In the genomic region with DNA sequence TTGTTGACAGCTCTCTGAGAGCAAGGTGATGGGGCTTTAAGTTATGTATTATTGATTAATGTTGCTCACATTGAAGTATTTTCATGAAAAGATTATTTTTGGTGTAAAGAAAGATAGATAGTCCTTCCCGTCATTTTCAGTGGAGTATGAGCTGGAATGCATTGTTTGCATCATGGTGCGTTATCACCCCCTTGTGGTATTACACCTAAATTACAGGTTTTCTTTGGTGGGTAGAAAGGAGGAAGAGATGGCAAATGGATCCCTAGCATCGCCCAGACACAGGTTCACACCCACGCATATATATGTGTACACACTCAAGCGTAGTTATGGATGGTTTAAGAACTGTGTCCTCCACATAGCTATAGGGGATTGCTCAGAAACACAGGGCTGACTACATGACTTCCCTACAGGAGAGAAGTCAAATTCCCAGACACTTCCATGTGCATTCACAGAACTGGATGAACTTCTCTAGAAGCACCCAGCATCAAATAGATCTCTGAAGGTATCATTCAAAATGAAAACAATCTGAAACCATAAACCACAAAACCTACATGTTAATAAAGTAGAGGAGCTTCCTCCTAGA, we compare ENCODE assay signal across 11 cellular contexts. TPM values are rescaled to one million over a fixed set of nuclear protein-coding genes. Genes with fewer than 3 reads are reported as not detected.
A peak's percentile ranks its signal among the peaks of the same experiment; 100 is the strongest.
DNase-seq lines count a peak whose midpoint lies in the region; ATAC-seq, FAIRE-seq and TF ChIP-seq lines count a peak whose summit lies in the region.
"Had no signal": no experiment of that assay in that cellular context is flagged by ENCODE, and none has a peak within 500 bp of the region (broad histone marks: within the 10 kb centered on the region; RNA-seq: fewer than 3 reads in every experiment).

No MANE protein-coding gene starts in this region.

- POLR2A ChIA-PET in WTC11 (lab: Charles Lee), result no interaction called here

- H3K4me1 ChIP-seq in DND-41 (ENCODE audit: insufficient read depth, low read length) (no peaks in the 10 kb centered on the region), keratinocyte (ENCODE audit: control insufficient read depth, extremely low read depth, insufficient read depth, low read length) (peaks cover 5% of the 10 kb centered on the region)
- H3K4me1 ChIP-seq: SJSA1 had no signal

- no peaks in the 10 kb centered on the region; the same call in 1 of the 2 replicates for H3K27me3 Mint-ChIP-seq in WTC11 (ENCODE audit: low read depth)
- H3K27me3 Mint-ChIP-seq: activated CD8-positive, alpha-beta memory T cell treated with anti-CD3 and anti-CD28 coated beads, Interleukin-2, amount 10 ng/mL, durations not matched to agents 7 days and 5 days had no signal

- H3K27ac ChIP-seq in DND-41 (ENCODE audit: low read length) (no peak overlapping the region), keratinocyte (ENCODE audit: control insufficient read depth, insufficient read depth, low read length) (no peak overlapping the region)
- H3K27ac ChIP-seq: SJSA1 had no signal

- no peaks in the 10 kb centered on the region for H3K27me3 ChIP-seq in DND-41 (ENCODE audit: insufficient read depth, low read length, poor library complexity)
- H3K27me3 ChIP-seq in keratinocyte (ENCODE audit: control insufficient read depth, extremely low read depth, insufficient read depth, low read length), result no peaks in the 10 kb centered on the region
- H3K27me3 ChIP-seq: SJSA1 had no signal

- dilution Hi-C loops in keratinocyte (cut with MboI; ENCODE audit: extremely low pct_ligation_motif_present, low sequenced_read_pairs), result no loop called here

- no peaks in the 10 kb centered on the region for H3K4me1 Mint-ChIP-seq in WTC11

- CTCF ChIA-PET in WTC11 (lab: Charles Lee), result interaction anchor here (0.6 to 4.1 kb wide), 15 partner anchors 10 to 271 kb away, joined by 3 to 32 read pairs (median 4); partner anchors contain the start of genes DDX24, IFI27L1 and PPP4R4

- TF ChIP-seq CTCF in DND-41 (IDR thresholded peaks at IDR 0.05; ENCODE audit: borderline replicate concordance, extremely low read depth, low read length, poor library complexity, severe bottlenecking), result peak; percentile 52
- peak; percentile 60 for TF ChIP-seq CTCF in WTC11 (IDR thresholded peaks at IDR 0.05)
- peak; percentile 22 to 56 (median 56) for TF ChIP-seq CTCF in keratinocyte (optimal IDR thresholded peaks at IDR 0.05 in 1 of 3, IDR thresholded peaks at IDR 0.05 in 1 of 3, conservative IDR thresholded peaks at IDR 0.05 in 1 of 3; ENCODE audit: extremely low read depth in 1 of 3, insufficient read depth in 2 of 3, low read length in 3 of 3)

- DNase-seq in DND-41 (no peak), Kasumi-1 (lab: John Stamatoyannopoulos, UW) (peak; percentile 38 to 61), WTC11 (ENCODE audit: low spot score) (no peak), keratinocyte (ENCODE audit: low read depth, low spot score) (no peak), sciatic nerve (ENCODE audit: low spot score) (no peak), NCI-H2029 treated with DMSO at 0.1 percent for 48 hours (lab: John Stamatoyannopoulos, UW) (no peak), mesenteric fat pad (ENCODE audit: low spot score) (no peak)
- DNase-seq: activated CD8-positive, alpha-beta memory T cell treated with anti-CD3 and anti-CD28 coated beads, Interleukin-2, amount 10 ng/mL, durations not matched to agents 7 days and 5 days; anterior cingulate cortex had no signal

- no peak overlapping the region for H3K4me2 ChIP-seq in DND-41 (ENCODE audit: insufficient read depth, low read length)
- H3K4me2 ChIP-seq in keratinocyte (ENCODE audit: control insufficient read depth, extremely low read depth, insufficient read depth, low read depth, low read length), result no peak overlapping the region

- H3K9ac ChIP-seq in DND-41 (ENCODE audit: low read depth, low read length) (no peak overlapping the region), keratinocyte (ENCODE audit: control insufficient read depth, extremely low read depth, insufficient read depth, low read length) (no peak overlapping the region)

- no peaks in the 10 kb centered on the region for H3K79me2 ChIP-seq in DND-41 (ENCODE audit: insufficient read depth, low read length)
- H3K79me2 ChIP-seq in keratinocyte (ENCODE audit: control insufficient read depth, insufficient read depth, low read length), result no peaks in the 10 kb centered on the region

- H3K27ac Mint-ChIP-seq in WTC11, result no peak overlapping the region
- H3K27ac Mint-ChIP-seq: activated CD8-positive, alpha-beta memory T cell treated with anti-CD3 and anti-CD28 coated beads, Interleukin-2, amount 10 ng/mL, durations not matched to agents 7 days and 5 days had no signal

- H3K4me3 ChIP-seq in DND-41 (ENCODE audit: low read depth in 1 of 2, low read length in 2 of 2) (no peak overlapping the region), keratinocyte (ENCODE audit: control insufficient read depth in 2 of 3, extremely low read depth in 1 of 3, insufficient read depth in 2 of 3, low read depth in 1 of 3, low read length in 3 of 3) (no peak overlapping the region)
- H3K4me3 ChIP-seq: SJSA1 had no signal

- peak; percentile 13 for FAIRE-seq in keratinocyte (lab: Jason Lieb, UNC)

- intact Hi-C loops in sciatic nerve (cut with DNase I), result no loop called here

- no peak overlapping the region for H3K4me3 Mint-ChIP-seq in WTC11
- H3K4me3 Mint-ChIP-seq: activated CD8-positive, alpha-beta memory T cell treated with anti-CD3 and anti-CD28 coated beads, Interleukin-2, amount 10 ng/mL, durations not matched to agents 7 days and 5 days had no signal

- no peak for TF ChIP-seq POLR2A in GM18505 (IDR thresholded peaks at IDR 0.05; ENCODE audit: borderline replicate concordance, extremely low read depth, insufficient read depth, insufficient read length)

- no peaks in the 10 kb centered on the region for H3K36me3 ChIP-seq in DND-41 (ENCODE audit: insufficient read depth, low read length)
- H3K36me3 ChIP-seq in keratinocyte (ENCODE audit: control insufficient read depth in 2 of 2, extremely low read depth in 1 of 2, insufficient read depth in 2 of 2, low read length in 2 of 2), result no peaks in the 10 kb centered on the region
- H3K36me3 ChIP-seq: SJSA1 had no signal

- no peaks in the 10 kb centered on the region for H3K9me1 ChIP-seq in keratinocyte (ENCODE audit: control insufficient read depth, extremely low read depth, insufficient read depth, low read length)

- peaks cover 23% of the 10 kb centered on the region for H3K9me3 Mint-ChIP-seq in WTC11

- ATAC-seq in DND-41 (ENCODE audit: insufficient read depth, low read depth), result no peak
- peak; percentile 73 for ATAC-seq in WTC11
- ATAC-seq in sciatic nerve, result no peak
- ATAC-seq in GM18505 (IDR thresholded peaks at IDR 0.05; ENCODE audit: unreplicated experiment), result no peak
- ATAC-seq: activated CD8-positive, alpha-beta memory T cell treated with anti-CD3 and anti-CD28 coated beads, Interleukin-2, amount 10 ng/mL, durations not matched to agents 7 days and 5 days had no signal

- H2AFZ ChIP-seq in DND-41 (ENCODE audit: low read depth, low read length) (no peak overlapping the region), keratinocyte (ENCODE audit: control insufficient read depth, low read length) (no peak overlapping the region)

- H4K20me1 ChIP-seq in DND-41 (ENCODE audit: insufficient read depth, low read length), result no peaks in the 10 kb centered on the region
- H4K20me1 ChIP-seq in keratinocyte (ENCODE audit: control insufficient read depth, extremely low read depth, insufficient read depth, low read length), result no peaks in the 10 kb centered on the region

- H3K9me3 ChIP-seq in DND-41 (ENCODE audit: insufficient read depth, low read length, severe bottlenecking) (no peaks in the 10 kb centered on the region), keratinocyte (ENCODE audit: control insufficient read depth, low read depth, low read length) (no peaks in the 10 kb centered on the region)

- no peaks in the 10 kb centered on the region for H3K36me3 Mint-ChIP-seq in WTC11
- H3K36me3 Mint-ChIP-seq: activated CD8-positive, alpha-beta memory T cell treated with anti-CD3 and anti-CD28 coated beads, Interleukin-2, amount 10 ng/mL, durations not matched to agents 7 days and 5 days had no signal

TF ChIP-seq in WTC11, 78 proteins besides CTCF, POLR2A, EP300 and RAD21 (continues in another document):
- TF ChIP-seq OVOL2 (CRISPR knock-in tag; IDR thresholded peaks at IDR 0.05; ENCODE audit: borderline replicate concordance), result no peak
- TF ChIP-seq RELA (CRISPR knock-in tag; IDR thresholded peaks at IDR 0.05; ENCODE audit: borderline replicate concordance), result no peak
- no peak for TF ChIP-seq CREM (CRISPR knock-in tag; IDR thresholded peaks at IDR 0.05)
- TF ChIP-seq ZBTB21 (CRISPR knock-in tag; IDR thresholded peaks at IDR 0.05; ENCODE audit: borderline replicate concordance), result no peak

RNA-seq across cellular contexts. Expression of gene SERPINA10, which starts 14.4 kb away (rescaled TPM):
- total RNA-seq in WTC11 (2021), result 0.04 TPM in 1 of 3 replicates, not detected in the others
- polyA plus RNA-seq in keratinocyte, result not detected in 3 replicates
- polyA plus RNA-seq in keratinocyte (2011; ENCODE audit: low read depth), result not detected
- not detected in 2 replicates for polyA plus RNA-seq in keratinocyte (2011; cell fraction: cytosol; rRNA removed)
- not detected in 2 replicates for polyA plus RNA-seq in keratinocyte (2011; cell fraction: nucleus; rRNA removed)
- 0.03 and 0.21 TPM in 2 replicates for polyA plus RNA-seq in keratinocyte (2012; ENCODE audit: low replicate concordance)
- not detected in 3 replicates for polyA minus RNA-seq in keratinocyte
- polyA minus RNA-seq in keratinocyte (2011; cell fraction: cytosol; rRNA and poly(A)+ RNA removed), result not detected
- polyA minus RNA-seq in keratinocyte (2011; cell fraction: nucleus; rRNA and poly(A)+ RNA removed), result not detected in 2 replicates
- total RNA-seq in sciatic nerve, result not detected
- total RNA-seq in mesenteric fat pad, result not detected
- total RNA-seq: activated CD8-positive, alpha-beta memory T cell treated with anti-CD3 and anti-CD28 coated beads, Interleukin-2, amount 10 ng/mL, durations not matched to agents 7 days and 5 days; SJSA1 had no signal

RNA-seq across cellular contexts. Expression of gene SERPINA6, which starts 15.6 kb away (rescaled TPM):
- total RNA-seq in WTC11 (2021) (0.15 TPM in 1 of 3 replicates, not detected in the others), sciatic nerve (not detected), mesenteric fat pad (not detected)
- 0.18 TPM in 1 of 3 replicates, not detected in the others for polyA plus RNA-seq in keratinocyte
- polyA plus RNA-seq in keratinocyte (2011; ENCODE audit: low read depth), result not detected
- polyA plus RNA-seq in keratinocyte (2011; cell fraction: cytosol; rRNA removed), result 0.08 TPM in 1 of 2 replicates, not detected in the other
- polyA plus RNA-seq in keratinocyte (2011; cell fraction: nucleus; rRNA removed), result 0.09 TPM in 1 of 2 replicates, not detected in the other
- polyA plus RNA-seq in keratinocyte (2012; ENCODE audit: low replicate concordance), result 0.10 TPM in 1 of 2 replicates, not detected in the other
- polyA minus RNA-seq in keratinocyte, result not detected in 3 replicates
- not detected for polyA minus RNA-seq in keratinocyte (2011; cell fraction: cytosol; rRNA and poly(A)+ RNA removed)
- polyA minus RNA-seq in keratinocyte (2011; cell fraction: nucleus; rRNA and poly(A)+ RNA removed), result not detected in 2 replicates
- total RNA-seq: activated CD8-positive, alpha-beta memory T cell treated with anti-CD3 and anti-CD28 coated beads, Interleukin-2, amount 10 ng/mL, durations not matched to agents 7 days and 5 days; SJSA1 had no signal

RNA-seq across cellular contexts. Expression of gene SERPINA2, which starts 59.0 kb away (rescaled TPM):
- total RNA-seq in WTC11 (2021) (not detected in 3 replicates), sciatic nerve (not detected), mesenteric fat pad (not detected)
- not detected in 3 replicates for polyA plus RNA-seq in keratinocyte
- polyA plus RNA-seq in keratinocyte (2011; ENCODE audit: low read depth), result not detected
- not detected in 2 replicates for polyA plus RNA-seq in keratinocyte (2011; cell fraction: cytosol; rRNA removed)
- polyA plus RNA-seq in keratinocyte (2011; cell fraction: nucleus; rRNA removed), result not detected in 2 replicates
- not detected in 2 replicates for polyA plus RNA-seq in keratinocyte (2012; ENCODE audit: low replicate concordance)
- polyA minus RNA-seq in keratinocyte, result not detected in 3 replicates
- not detected for polyA minus RNA-seq in keratinocyte (2011; cell fraction: cytosol; rRNA and poly(A)+ RNA removed)
- polyA minus RNA-seq in keratinocyte (2011; cell fraction: nucleus; rRNA and poly(A)+ RNA removed), result not detected in 2 replicates
- total RNA-seq: activated CD8-positive, alpha-beta memory T cell treated with anti-CD3 and anti-CD28 coated beads, Interleukin-2, amount 10 ng/mL, durations not matched to agents 7 days and 5 days; SJSA1 had no signal

Comparison
In these comparisons a context has a peak if more than half of its experiments do, and no peak if none do; other contexts are left out.
1. DNase-seq: peak in Kasumi-1 (2 of 2); none in DND-41 (single experiment), WTC11 (single experiment), keratinocyte (single experiment), sciatic nerve (single experiment), NCI-H2029 treated with DMSO at 0.1 percent for 48 hours (single experiment) and mesenteric fat pad (single experiment).
2. Peak in every context shown above with its lines, with median percentiles within 50 percentile points of each other: CTCF ChIP-seq.